14 cellular contexts compared by ENCODE assay signal in the genomic region with DNA sequence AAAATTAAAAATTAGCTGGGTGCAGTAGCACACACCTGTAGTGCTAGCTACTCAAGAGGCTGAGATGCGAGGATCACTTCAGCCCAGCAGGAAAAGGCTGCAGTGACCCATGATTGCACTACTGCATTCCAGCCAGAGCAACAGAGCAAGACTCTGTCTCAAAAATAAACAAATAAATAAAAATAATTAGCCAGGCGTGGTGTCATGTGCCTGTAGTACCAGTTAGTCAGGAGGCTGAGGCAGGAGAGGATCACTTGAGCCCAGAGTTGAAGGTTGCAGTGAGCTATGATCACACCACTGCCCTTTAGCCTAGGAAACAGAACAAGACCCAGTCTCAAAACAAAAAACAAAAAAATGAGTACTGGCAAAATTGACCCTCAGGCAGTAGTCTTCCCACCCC.
DNase-seq lines count a peak whose midpoint lies in the region; ATAC-seq lines count a peak whose summit lies in the region.
"Had no signal": no experiment of that assay in that cellular context is flagged by ENCODE, and none has a peak within 500 bp of the region (broad histone marks: within the 10 kb centered on the region; RNA-seq: fewer than 3 reads in every experiment).

No MANE protein-coding gene starts in this region.

- H3K79me1 ChIP-seq in trophoblast cell (ENCODE audit: low read length): peaks cover 55% of the 10 kb centered on the region

- H2BK120ac ChIP-seq in trophoblast cell (ENCODE audit: insufficient read depth, low read length, poor library complexity): peak overlapping the region; percentile 61

- H3K14ac ChIP-seq in trophoblast cell (ENCODE audit: low read length): no peak overlapping the region

- H2BK5ac ChIP-seq in trophoblast cell (ENCODE audit: low read depth, low read length, poor library complexity): no peak overlapping the region

- H4K12ac ChIP-seq in trophoblast cell (ENCODE audit: low read depth, low read length): no peak overlapping the region

- peak overlapping the region; percentile 9 for H3K27ac ChIP-seq in trophoblast cell (ENCODE audit: low read depth, low read length)
- H3K27ac ChIP-seq: GM23248 had no signal

- H3K4ac ChIP-seq in trophoblast cell (ENCODE audit: low read depth, low read length): no peak overlapping the region

- no peak for ATAC-seq in HG03108 (IDR thresholded peaks at IDR 0.05; ENCODE audit: unreplicated experiment)

- no peak overlapping the region for H2BK12ac ChIP-seq in trophoblast cell (ENCODE audit: low read length)

- H3K79me2 ChIP-seq in trophoblast cell (ENCODE audit: control insufficient read depth, insufficient read depth, low read length, poor library complexity): peaks cover 3% of the 10 kb centered on the region

- H3K27me3 ChIP-seq in trophoblast cell (ENCODE audit: insufficient read depth, low read length): no peaks in the 10 kb centered on the region

- H3K4me3 ChIP-seq in trophoblast cell (ENCODE audit: low read depth, low read length): no peak overlapping the region
- H3K4me3 ChIP-seq: GM23248 had no signal

- peak; percentile 63 for DNase-seq in SK-MEL-5 (ENCODE audit: low read depth, low spot score)
- peak; percentile 35 for DNase-seq in kidney glomerular epithelial cell (lab: John Stamatoyannopoulos, UW)
- peak; percentile 35 to 43 for DNase-seq in trophoblast cell
- DNase-seq in NCI-H2029 treated with DMSO at 0.1 percent for 48 hours (lab: John Stamatoyannopoulos, UW): no peak
- no peak for DNase-seq in hypothalamus (lab: John Stamatoyannopoulos, UW)
- DNase-seq: C1 segment of cervical spinal cord; CD4-positive, alpha-beta memory T cell; COR-L47; DMS153; DND-41; GM23248; H7; HCEC 1CT had no signal

- WGBS in trophoblast cell (ENCODE audit: extremely low coverage, insufficient coverage, insufficient read length): no CpG with 5 or more reads among the region's 2 CpGs

- in situ Hi-C loops in SK-MEL-5 (cut with HindIII; ENCODE audit: low pct_unique_long_range_greater_than_20kb, low sequenced_read_pairs): no loop called here

- H3K23ac ChIP-seq in trophoblast cell (ENCODE audit: low read length): no peak overlapping the region

- no peak overlapping the region for H3K9ac ChIP-seq in trophoblast cell (ENCODE audit: low read length)
- H3K9ac ChIP-seq: GM23248 had no signal

- H3K4me1 ChIP-seq in trophoblast cell (ENCODE audit: control insufficient read depth in 1 of 2, insufficient read depth in 2 of 2, low read length in 2 of 2): peaks cover 29 to 47% of the 10 kb centered on the region in 2 experiments

- peak overlapping the region; percentile 25 for H4K91ac ChIP-seq in trophoblast cell (ENCODE audit: low read depth, low read length)

- H3K9me3 ChIP-seq in trophoblast cell (ENCODE audit: insufficient read depth, low read depth, low read length): no peaks in the 10 kb centered on the region

- H3K36me3 ChIP-seq in trophoblast cell (ENCODE audit: control insufficient read depth in 1 of 2, insufficient read depth in 2 of 2, low read length in 2 of 2): no peaks in the 10 kb centered on the region

- H3K4me2 ChIP-seq in trophoblast cell (ENCODE audit: low read length): no peak overlapping the region

- H4K8ac ChIP-seq in trophoblast cell (ENCODE audit: low read depth, low read length): no peak overlapping the region

- H3K18ac ChIP-seq in trophoblast cell (ENCODE audit: low read length): no peak overlapping the region

- no peak overlapping the region for H2AK5ac ChIP-seq in trophoblast cell (ENCODE audit: low read length)

- H2AFZ ChIP-seq in trophoblast cell (ENCODE audit: insufficient read depth, low read length, poor library complexity): no peak overlapping the region
- H2AFZ ChIP-seq: GM23248 had no signal

Comparison
In these comparisons a context has a peak if more than half of its experiments do, and no peak if none do; other contexts are left out.
1. DNase-seq: peak in SK-MEL-5 (single experiment), kidney glomerular epithelial cell (single experiment) and trophoblast cell (2 of 2); none in NCI-H2029 treated with DMSO at 0.1 percent for 48 hours (single experiment) and hypothalamus (0 of 51).